6 cellular contexts compared by ENCODE assay signal in genomic region chr11:93122535-93122934, GRCh38.
"Had no signal": no experiment of that assay in that cellular context is flagged by ENCODE, and none has a peak within 500 bp of the region (broad histone marks: within the 10 kb centered on the region; RNA-seq: fewer than 3 reads in every experiment).

No MANE protein-coding gene starts in this region.

- H3K4me3 Mint-ChIP-seq: GM23338, H9 had no signal

- H2AFZ ChIP-seq: GM23338 had no signal

- H3K4me2 ChIP-seq: GM23338 had no signal

- ATAC-seq: GM23338 had no signal

- FAIRE-seq: H1, H54, HTR-8/SVneo had no signal

- DNase-seq: H9, HCEC 1CT had no signal

- H3K27ac Mint-ChIP-seq: GM23338, H9 had no signal

- H3K4me3 ChIP-seq: GM23338 had no signal
